In genomic region chr19:47487551-47488515, GRCh38 we compare ENCODE assay signal across 1 cellular context.
TF ChIP-seq lines count a peak whose summit lies in the region.

No MANE protein-coding gene starts in this region.

TF ChIP-seq in HCT116, 20 proteins besides CTCF, POLR2A, EP300 and RAD21 (continued from another document):
- TF ChIP-seq MAX (IDR thresholded peaks at IDR 0.05) (no peak), ELF1 (IDR thresholded peaks at IDR 0.05; ENCODE audit: borderline replicate concordance, low read depth) (no peak), ZBTB33 (IDR thresholded peaks at IDR 0.05; ENCODE audit: extremely low read depth, insufficient replicate concordance, low read length) (no peak), POLR2AphosphoS5 (IDR thresholded peaks at IDR 0.05; ENCODE audit: low read depth, low read length) (no peak), TCF7L2 (IDR thresholded peaks at IDR 0.05; ENCODE audit: borderline replicate concordance, extremely low read depth, insufficient read depth, insufficient read length) (no peak), ZFX (IDR thresholded peaks at IDR 0.05) (no peak)
